Comparison of ENCODE assay signal across 8 cellular contexts in the genomic region with DNA sequence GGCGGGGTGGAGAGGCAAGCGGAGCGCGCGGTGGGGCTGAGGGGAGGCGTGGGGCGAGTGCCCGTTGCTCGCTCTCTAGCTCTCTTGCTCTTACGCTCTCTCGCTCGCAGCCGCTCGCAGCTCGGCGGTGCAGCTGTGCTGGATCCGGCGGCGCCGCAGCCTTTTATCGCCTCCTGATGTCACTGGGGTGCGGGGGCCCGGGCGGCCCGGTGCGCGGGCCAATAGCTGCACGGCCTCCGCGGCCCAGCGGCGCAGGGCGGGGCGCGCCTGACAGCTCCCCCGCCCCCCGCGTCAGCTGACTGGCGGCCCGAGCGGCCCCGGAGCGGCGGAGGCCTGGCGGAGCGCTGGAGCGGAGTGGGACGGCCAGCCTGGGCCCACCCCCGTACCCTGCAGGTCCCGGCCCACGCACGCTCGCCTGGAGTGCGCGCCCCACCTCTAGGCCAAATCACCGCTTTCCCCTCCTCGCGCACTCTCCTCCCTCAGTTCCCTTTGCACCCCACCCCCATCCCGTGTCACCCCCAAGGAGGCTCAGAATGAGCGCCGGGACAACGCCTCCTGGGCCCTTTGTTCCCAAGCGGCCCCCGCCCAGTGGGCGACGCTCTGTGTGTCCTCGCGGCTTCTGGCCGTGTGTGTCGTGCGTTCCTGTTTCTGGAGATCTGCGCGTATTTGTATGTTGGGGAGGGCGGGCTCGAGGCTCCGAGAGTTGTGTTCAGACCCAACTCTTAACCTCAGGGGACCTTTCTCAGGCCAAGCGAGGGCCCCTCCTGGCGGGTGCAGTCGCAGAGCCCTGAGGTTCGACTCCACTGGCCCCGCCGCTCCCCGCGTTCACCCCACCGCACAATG. TPM values are rescaled to one million over a fixed set of nuclear protein-coding genes. Genes with fewer than 3 reads are reported as not detected.
DNase-seq lines count a peak whose midpoint lies in the region; ATAC-seq and TF ChIP-seq lines count a peak whose summit lies in the region.

A gene (minus strand): TSS at position 137 of the 843 bp plus-strand sequence. CDS start 386 bp downstream, outside the sequence.

- intact Hi-C loops in activated CD8-positive, alpha-beta T cell treated with anti-CD3 and anti-CD28 coated beads for 36 hours (cut with micrococcal nuclease), result loop anchor here (10.0 kb wide), 1 partner anchor 525 kb away; no protein-coding TSS in a partner anchor
- intact Hi-C loops in esophagus muscularis mucosa (cut with DNase I), result loop anchor here (5.0 kb wide), 1 partner anchor 527 kb away; no protein-coding TSS in a partner anchor

- peaks cover 82% of the 10 kb centered on the region for H3K27me3 Mint-ChIP-seq in activated CD8-positive, alpha-beta T cell treated with anti-CD3 and anti-CD28 coated beads for 36 hours
- peaks cover 81 to 92% of the 10 kb centered on the region in 2 donors for H3K27me3 Mint-ChIP-seq in stimulated activated naive B cell treated with anti-CD40 and anti-IgM and Interleukin-4, amounts not matched to agents 10 μg/mL and 1 μg/mL and 100 μg/mL, for 72 hours

- peaks cover 0 to 48% (median 35%) of the 10 kb centered on the region in 4 donors for H3K27me3 ChIP-seq in esophagus muscularis mucosa

- no peak within 1 kb of the TSS for H3K27ac Mint-ChIP-seq in activated CD8-positive, alpha-beta T cell treated with anti-CD3 and anti-CD28 coated beads for 36 hours
- peak within 1 kb of the TSS; percentile 93 for H3K27ac Mint-ChIP-seq in stimulated activated naive B cell treated with anti-CD40 and anti-IgM and Interleukin-4, amounts not matched to agents 10 μg/mL and 1 μg/mL and 100 μg/mL, for 72 hours

- TF ChIP-seq EP300 in esophagus muscularis mucosa (IDR thresholded peaks at IDR 0.05), result no peak

- DNase-seq in EH (ENCODE audit: low read depth), result peak; percentile 84
- peak; percentile 85 for DNase-seq in GOT3 (lab: John Stamatoyannopoulos, UW)
- peak; percentile 81 for DNase-seq in NCI-H1694 (lab: John Stamatoyannopoulos, UW)
- DNase-seq in activated CD8-positive, alpha-beta T cell treated with anti-CD3 and anti-CD28 coated beads for 36 hours, result peak; percentile 68
- DNase-seq in esophagus muscularis mucosa (ENCODE audit: extremely low spot score), result peak; percentile 97
- DNase-seq in mucosa of gallbladder (ENCODE audit: low spot score), result peak; percentile 94
- no peak for DNase-seq in stimulated activated naive B cell treated with anti-CD40 and anti-IgM and Interleukin-4, amounts not matched to agents 10 μg/mL and 1 μg/mL and 100 μg/mL, for 72 hours
- no peak for DNase-seq in GF-D8 (lab: John Stamatoyannopoulos, UW)

- H3K4me3 Mint-ChIP-seq in activated CD8-positive, alpha-beta T cell treated with anti-CD3 and anti-CD28 coated beads for 36 hours, result peak within 1 kb of the TSS; percentile 62
- H3K4me3 Mint-ChIP-seq in stimulated activated naive B cell treated with anti-CD40 and anti-IgM and Interleukin-4, amounts not matched to agents 10 μg/mL and 1 μg/mL and 100 μg/mL, for 72 hours, result peak within 1 kb of the TSS; percentile 79 to 86

- 0% methylated on average over 22 of the region's 85 CpGs for WGBS in esophagus muscularis mucosa

- peaks cover 13% of the 10 kb centered on the region for H3K4me1 Mint-ChIP-seq in activated CD8-positive, alpha-beta T cell treated with anti-CD3 and anti-CD28 coated beads for 36 hours (ENCODE audit: low read depth)
- H3K4me1 Mint-ChIP-seq in stimulated activated naive B cell treated with anti-CD40 and anti-IgM and Interleukin-4, amounts not matched to agents 10 μg/mL and 1 μg/mL and 100 μg/mL, for 72 hours, result peaks cover 16 to 33% of the 10 kb centered on the region in 2 donors

- peak; percentile 78 for ATAC-seq in activated CD8-positive, alpha-beta T cell treated with anti-CD3 and anti-CD28 coated beads for 36 hours
- ATAC-seq in stimulated activated naive B cell treated with anti-CD40 and anti-IgM and Interleukin-4, amounts not matched to agents 10 μg/mL and 1 μg/mL and 100 μg/mL, for 72 hours (replicated peaks), result peak; percentile 65 to 70

- peak within 1 kb of the TSS; percentile 92 to 97 (median 95) for H3K27ac ChIP-seq in esophagus muscularis mucosa (replicated peaks in 1 of 4)

- TF ChIP-seq CTCF in activated CD8-positive, alpha-beta T cell treated with anti-CD3 and anti-CD28 coated beads for 36 hours (IDR thresholded peaks at IDR 0.05), result no peak
- TF ChIP-seq CTCF in esophagus muscularis mucosa (IDR thresholded peaks at IDR 0.05), result no peak

- peak; percentile 90 for TF ChIP-seq POLR2A in esophagus muscularis mucosa (IDR thresholded peaks at IDR 0.05; ENCODE audit: low read depth)

- H3K36me3 ChIP-seq in esophagus muscularis mucosa, result no peaks in the 10 kb centered on the region

- H3K36me3 Mint-ChIP-seq in activated CD8-positive, alpha-beta T cell treated with anti-CD3 and anti-CD28 coated beads for 36 hours (ENCODE audit: low read depth), result no peaks in the 10 kb centered on the region
- H3K36me3 Mint-ChIP-seq in stimulated activated naive B cell treated with anti-CD40 and anti-IgM and Interleukin-4, amounts not matched to agents 10 μg/mL and 1 μg/mL and 100 μg/mL, for 72 hours, result no peaks in the 10 kb centered on the region

- CTCF ChIA-PET in activated CD8-positive, alpha-beta T cell treated with anti-CD3 and anti-CD28 coated beads for 36 hours (lab: Charles Lee), result interaction anchor here (0.7 to 2.5 kb wide), 8 partner anchors 12 to 1420 kb away, joined by 3 to 13 read pairs (median 4); no protein-coding TSS in a partner anchor

- no peaks in the 10 kb centered on the region for H3K9me3 Mint-ChIP-seq in activated CD8-positive, alpha-beta T cell treated with anti-CD3 and anti-CD28 coated beads for 36 hours
- no peaks in the 10 kb centered on the region for H3K9me3 Mint-ChIP-seq in stimulated activated naive B cell treated with anti-CD40 and anti-IgM and Interleukin-4, amounts not matched to agents 10 μg/mL and 1 μg/mL and 100 μg/mL, for 72 hours

- H3K4me3 ChIP-seq in esophagus muscularis mucosa, result peak within 1 kb of the TSS; percentile 60 to 82 (median 70)

- peaks cover 24 to 58% (median 52%) of the 10 kb centered on the region in 4 donors for H3K4me1 ChIP-seq in esophagus muscularis mucosa

- POLR2A ChIA-PET in activated CD8-positive, alpha-beta T cell treated with anti-CD3 and anti-CD28 coated beads for 36 hours (lab: Charles Lee), result no interaction called here

- H3K9me3 ChIP-seq in esophagus muscularis mucosa, result no peaks in the 10 kb centered on the region

RNA-seq across cellular contexts. Expression of the gene that starts here (rescaled TPM):
- not detected for total RNA-seq in activated CD8-positive, alpha-beta T cell treated with anti-CD3 and anti-CD28 coated beads for 36 hours
- total RNA-seq in esophagus muscularis mucosa, result 10 to 100 TPM; 34.6 to 77.5 (median 37.3) TPM
- 22.5 TPM for total RNA-seq in mucosa of gallbladder

Comparison
In these comparisons a context has a peak if more than half of its experiments do, and no peak if none do; other contexts are left out.
1. RNA of the gene that starts here (total RNA-seq): 34.6 to 77.5 TPM in esophagus muscularis mucosa and 22.5 TPM in mucosa of gallbladder (single experiment); not detected in activated CD8-positive, alpha-beta T cell treated with anti-CD3 and anti-CD28 coated beads for 36 hours; every median in the first group is over 10 times any median in the second.
2. Peak in DNase-seq and ATAC-seq in activated CD8-positive, alpha-beta T cell treated with anti-CD3 and anti-CD28 coated beads for 36 hours; RNA of the gene not detected or under 1 TPM.
3. DNase-seq: peak in EH (single experiment), GOT3 (single experiment), NCI-H1694 (single experiment), esophagus muscularis mucosa (single experiment) and mucosa of gallbladder (single experiment); none in stimulated activated naive B cell treated with anti-CD40 and anti-IgM and Interleukin-4, amounts not matched to agents 10 μg/mL and 1 μg/mL and 100 μg/mL, for 72 hours (single experiment) and GF-D8 (single experiment).